Comparison of ENCODE assay signal across 8 cellular contexts in the genomic region with DNA sequence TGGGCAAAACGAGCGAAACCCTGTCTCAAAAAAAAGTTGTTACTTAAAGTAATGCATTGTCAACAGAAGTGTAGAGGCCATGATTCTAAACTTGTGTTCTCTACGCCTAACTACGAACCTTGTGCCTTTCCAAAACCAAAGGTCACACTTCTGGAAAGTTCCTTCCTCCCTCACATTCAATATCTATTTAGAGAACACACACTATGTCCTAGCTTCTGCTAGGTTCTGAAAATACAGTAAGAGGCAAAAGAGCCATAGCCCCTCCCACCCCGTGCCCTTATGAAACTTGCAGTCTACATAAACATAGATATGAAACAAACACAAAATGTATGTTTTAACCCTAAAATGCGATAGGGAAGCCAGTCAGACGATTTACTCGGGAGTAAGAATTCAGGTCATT. TPM values are rescaled to one million over a fixed set of nuclear protein-coding genes. Genes with fewer than 3 reads are reported as not detected.
DNase-seq lines count a peak whose midpoint lies in the region; ATAC-seq and TF ChIP-seq lines count a peak whose summit lies in the region.

No MANE protein-coding gene starts in this region.

- WGBS in suprapubic skin: 31% methylated on average over 8 of the region's 8 CpGs

- in situ Hi-C loops in GM13976 (cut with MboI; ENCODE audit: low sequenced_read_pairs, unreplicated experiment): loop anchor here (5.0 to 10.0 kb wide), 2 partner anchors 302 to 509 kb away; no protein-coding TSS in a partner anchor

- peak; percentile 4 for ATAC-seq in HG02610 (IDR thresholded peaks at IDR 0.05; ENCODE audit: unreplicated experiment)

- H3K9me3 ChIP-seq in suprapubic skin: no peaks in the 10 kb centered on the region

- H3K27me3 Mint-ChIP-seq in CD14-positive monocyte (ENCODE audit: low read depth in 3 of 3): peaks cover 0 to 5% (median 0%) of the 10 kb centered on the region in 3 donors
- H3K27me3 Mint-ChIP-seq in activated naive CD8-positive, alpha-beta T cell: no peaks in the 10 kb centered on the region
- H3K27me3 Mint-ChIP-seq in immature natural killer cell (ENCODE audit: low read depth in 3 of 3): peaks cover 10 to 16% (median 11%) of the 10 kb centered on the region in 3 donors

- H3K27ac ChIP-seq in suprapubic skin: peak overlapping the region; percentile 87

- H3K9me3 Mint-ChIP-seq in CD14-positive monocyte (peaks cover 0 to 2% (median 0%) of the 10 kb centered on the region in 7 donors), immature natural killer cell (no peaks in the 10 kb centered on the region)
- H3K9me3 Mint-ChIP-seq in activated naive CD8-positive, alpha-beta T cell (ENCODE audit: low read depth): no peaks in the 10 kb centered on the region

- H3K4me1 Mint-ChIP-seq in CD14-positive monocyte: peaks cover 28% of the 10 kb centered on the region
- H3K4me1 Mint-ChIP-seq in activated naive CD8-positive, alpha-beta T cell (ENCODE audit: low read depth): peaks cover 20% of the 10 kb centered on the region
- H3K4me1 Mint-ChIP-seq in immature natural killer cell: peaks cover 30 to 33% of the 10 kb centered on the region in 2 donors

- no peak for TF ChIP-seq EP300 in suprapubic skin (IDR thresholded peaks at IDR 0.05)

- no peak for TF ChIP-seq POLR2A in suprapubic skin (IDR thresholded peaks at IDR 0.05)

- H3K4me3 ChIP-seq in suprapubic skin: peak overlapping the region; percentile 75

- TF ChIP-seq CTCF in CD14-positive monocyte (IDR thresholded peaks at IDR 0.05) (no peak), suprapubic skin (IDR thresholded peaks at IDR 0.05) (no peak), GM13976 (IDR thresholded peaks at IDR 0.05; ENCODE audit: borderline replicate concordance, control extremely low read depth, extremely low read depth, insufficient read depth, missing control alignments) (no peak)

- H3K27ac Mint-ChIP-seq in CD14-positive monocyte: peak overlapping the region; percentile 88 to 96 (median 95)
- H3K27ac Mint-ChIP-seq in activated naive CD8-positive, alpha-beta T cell: peak overlapping the region; percentile 96
- peak overlapping the region; percentile 88 to 94 (median 90) for H3K27ac Mint-ChIP-seq in immature natural killer cell

- peaks cover 17% of the 10 kb centered on the region for H3K4me1 ChIP-seq in suprapubic skin

- no peaks in the 10 kb centered on the region for H3K36me3 ChIP-seq in suprapubic skin

- peaks cover 0 to 5% of the 10 kb centered on the region in 2 donors for H3K36me3 Mint-ChIP-seq in CD14-positive monocyte
- no peaks in the 10 kb centered on the region for H3K36me3 Mint-ChIP-seq in activated naive CD8-positive, alpha-beta T cell
- no peaks in the 10 kb centered on the region for H3K36me3 Mint-ChIP-seq in immature natural killer cell

- DNase-seq in CD14-positive monocyte (ENCODE audit: low spot score) (no peak), immature natural killer cell (peak in 1 of 3 donors; percentile 1), suprapubic skin (ENCODE audit: low spot score in 2 of 2) (no peak), EL (no peak), posterior vena cava (ENCODE audit: low spot score) (no peak), GM13976 (ENCODE audit: low spot score) (no peak)

- H3K4me3 Mint-ChIP-seq in CD14-positive monocyte: peak overlapping the region; percentile 91 to 96
- peak overlapping the region; percentile 90 for H3K4me3 Mint-ChIP-seq in activated naive CD8-positive, alpha-beta T cell
- peak overlapping the region; percentile 90 to 95 (median 91) for H3K4me3 Mint-ChIP-seq in immature natural killer cell

- H3K27me3 ChIP-seq in suprapubic skin: no peaks in the 10 kb centered on the region

- intact Hi-C loops in CD14-positive monocyte (cut with micrococcal nuclease): loop anchor here (5.0 to 10.0 kb wide), 4 partner anchors 37 to 509 kb away; a partner anchor contains a TSS
- intact Hi-C loops in posterior vena cava (cut with DNase I): loop anchor here in 1 of 2 donors (5.0 kb wide), 1 partner anchor 312 kb away; no protein-coding TSS in a partner anchor

RNA-seq across cellular contexts. Expression of a gene that starts 36.4 kb away (rescaled TPM):
- polyA plus RNA-seq in CD14-positive monocyte (10 to 100 TPM; 15.0 to 20.3 TPM), immature natural killer cell (10 to 100 TPM; 23.0 to 53.1 (median 31.2) TPM)
- total RNA-seq in suprapubic skin (10 to 100 TPM; 18.2 to 30.6 (median 25.0) TPM), posterior vena cava (10 to 100 TPM; 24.5 to 30.9 TPM)
